ENCODE assay signal across 22 cellular contexts in genomic region chr15:51965691-51966090, GRCh38.
"Had no signal": no experiment of that assay in that cellular context is flagged by ENCODE, and none has a peak within 500 bp of the region (broad histone marks: within the 10 kb centered on the region; RNA-seq: fewer than 3 reads in every experiment).

No MANE protein-coding gene starts in this region.

- H3K9ac ChIP-seq: parathyroid adenoma had no signal

- H3K4me2 ChIP-seq: hepatocyte had no signal

- H3K27me3 ChIP-seq: colonic mucosa, foreskin keratinocyte, hepatocyte, stomach, transverse colon had no signal

- H3K4me3 ChIP-seq: colonic mucosa, hepatocyte, left ventricle myocardium inferior, lower lobe of right lung, psoas muscle, stomach, thoracic aorta, transverse colon had no signal

- H3K4me3 Mint-ChIP-seq: natural killer cell treated with Interleukin-12 subunit alpha and Interleukin-12 subunit beta and Interleukin-15 and Interleukin-18, amount 100 ng/mL, for 72 hours; stimulated activated naive B cell treated with anti-CD40 and anti-IgM and Interleukin-4, amounts not matched to agents 10 μg/mL and 1 μg/mL and 100 μg/mL, for 72 hours had no signal

- H3K4me1 ChIP-seq: colonic mucosa, foreskin keratinocyte had no signal

- H3K27ac ChIP-seq: colonic mucosa, foreskin keratinocyte, hepatocyte, left ventricle myocardium inferior, lower lobe of right lung, parathyroid adenoma, psoas muscle, stomach, thoracic aorta, transverse colon had no signal

- H2AFZ ChIP-seq: hepatocyte, parathyroid adenoma had no signal

- H3K9me3 ChIP-seq: colonic mucosa had no signal

- H3K27ac Mint-ChIP-seq: natural killer cell treated with Interleukin-12 subunit alpha and Interleukin-12 subunit beta and Interleukin-15 and Interleukin-18, amount 100 ng/mL, for 72 hours; stimulated activated naive B cell treated with anti-CD40 and anti-IgM and Interleukin-4, amounts not matched to agents 10 μg/mL and 1 μg/mL and 100 μg/mL, for 72 hours had no signal

- DNase-seq: colonic mucosa; dermis blood vessel endothelial cell; foreskin keratinocyte; kidney; left cardiac atrium; left ventricle myocardium inferior; lower lobe of right lung; mesenchymal stem cell; midbrain; occipital lobe; psoas muscle; retina; stimulated activated CD4-positive, alpha-beta T cell treated with anti-CD3 and anti-CD28 coated beads, Interleukin-2, amount 100 ng/mL, for 24 hours; stimulated activated CD4-positive, alpha-beta T cell treated with anti-CD3 and anti-CD28 coated beads, Interleukin-4, amount 100 ng/mL, for 4 hours; stimulated activated naive B cell treated with anti-CD40 and anti-IgM and Interleukin-4, amounts not matched to agents 10 μg/mL and 1 μg/mL and 100 μg/mL, for 72 hours; stomach; substantia nigra; transverse colon had no signal

- H3K36me3 ChIP-seq: colonic mucosa, thoracic aorta had no signal

- H3K27me3 Mint-ChIP-seq: natural killer cell treated with Interleukin-12 subunit alpha and Interleukin-12 subunit beta and Interleukin-15 and Interleukin-18, amount 100 ng/mL, for 72 hours; stimulated activated naive B cell treated with anti-CD40 and anti-IgM and Interleukin-4, amounts not matched to agents 10 μg/mL and 1 μg/mL and 100 μg/mL, for 72 hours had no signal
